Comparison of ENCODE assay signal across 8 cellular contexts in genomic region chr2:140863713-140864112, GRCh38.
DNase-seq lines count a peak whose midpoint lies in the region; ATAC-seq and TF ChIP-seq lines count a peak whose summit lies in the region.

No MANE protein-coding gene starts in this region.

- peaks cover 5% of the 10 kb centered on the region for H3K9me3 Mint-ChIP-seq in MCF 10A (ENCODE audit: unreplicated experiment)
- no peaks in the 10 kb centered on the region for H3K9me3 Mint-ChIP-seq in activated CD4-positive, alpha-beta T cell treated with anti-CD3 and anti-CD28 coated beads, Interleukin-2, amount 10 ng/mL, durations not matched to agents 24 days and 14 days

- BruUV-seq in MCF 10A (replicated peaks; lab: Mats Ljungman, UMichigan) = no TSS peak

- ATAC-seq in HG02884 (IDR thresholded peaks at IDR 0.05; ENCODE audit: unreplicated experiment) (peak; percentile 70), HG03196 (IDR thresholded peaks at IDR 0.05; ENCODE audit: unreplicated experiment) (no peak)

- DNase-seq in GM10266 (ENCODE audit: extremely low spot score) = peak; percentile 5
- DNase-seq in NCI-H345 (lab: John Stamatoyannopoulos, UW) = peak; percentile 53
- peak; percentile 69 for DNase-seq in MCF 10A (ENCODE audit: unreplicated experiment)
- DNase-seq in medulla oblongata (ENCODE audit: extremely low spot score) = peak; percentile 53
- no peak for DNase-seq in NK-92 treated with Interleukin-12 subunit alpha and Interleukin-12 subunit beta, amount 100 ng/mL, for 24 hours (lab: John Stamatoyannopoulos, UW)
- DNase-seq in activated CD4-positive, alpha-beta T cell treated with anti-CD3 and anti-CD28 coated beads, Interleukin-2, amount 10 ng/mL, durations not matched to agents 24 days and 14 days = no peak

- TF ChIP-seq CTCF in GM10266 (IDR thresholded peaks at IDR 0.05; ENCODE audit: control insufficient read depth, insufficient read depth, low read depth, missing control alignments) (peak; percentile 50), MCF 10A (IDR thresholded peaks at IDR 0.05; ENCODE audit: unreplicated experiment) (peak; percentile 52)

- no peak overlapping the region for H3K4me3 Mint-ChIP-seq in MCF 10A (ENCODE audit: unreplicated experiment)
- H3K4me3 Mint-ChIP-seq in activated CD4-positive, alpha-beta T cell treated with anti-CD3 and anti-CD28 coated beads, Interleukin-2, amount 10 ng/mL, durations not matched to agents 24 days and 14 days = no peak overlapping the region

- POLR2A ChIA-PET in MCF 10A (lab: Yijun Ruan, JAX) = no interaction called here

- CTCF ChIA-PET in MCF 10A (lab: Yijun Ruan, JAX) = interaction anchor here (0.6 to 2.4 kb wide), 20 partner anchors 8 to 1072 kb away, joined by 3 to 11 read pairs (median 3); no protein-coding TSS in a partner anchor

- no peaks in the 10 kb centered on the region for H3K36me3 Mint-ChIP-seq in MCF 10A (ENCODE audit: insufficient read depth, unreplicated experiment)
- no peaks in the 10 kb centered on the region for H3K36me3 Mint-ChIP-seq in activated CD4-positive, alpha-beta T cell treated with anti-CD3 and anti-CD28 coated beads, Interleukin-2, amount 10 ng/mL, durations not matched to agents 24 days and 14 days (ENCODE audit: low read depth)

- no peaks in the 10 kb centered on the region for H3K27me3 Mint-ChIP-seq in MCF 10A (ENCODE audit: insufficient read depth, unreplicated experiment)
- H3K27me3 Mint-ChIP-seq in activated CD4-positive, alpha-beta T cell treated with anti-CD3 and anti-CD28 coated beads, Interleukin-2, amount 10 ng/mL, durations not matched to agents 24 days and 14 days = no peaks in the 10 kb centered on the region

- intact Hi-C loops in MCF 10A (cut with micrococcal nuclease) = loop anchor here (1.0 to 5.0 kb wide), 5 partner anchors 168 to 1941 kb away; no protein-coding TSS in a partner anchor
- intact Hi-C loops in activated CD4-positive, alpha-beta T cell treated with anti-CD3 and anti-CD28 coated beads, Interleukin-2, amount 10 ng/mL, durations not matched to agents 24 days and 14 days (cut with micrococcal nuclease) = no loop called here

- H3K27ac Mint-ChIP-seq in MCF 10A (ENCODE audit: low read depth, unreplicated experiment) = no peak overlapping the region
- H3K27ac Mint-ChIP-seq in activated CD4-positive, alpha-beta T cell treated with anti-CD3 and anti-CD28 coated beads, Interleukin-2, amount 10 ng/mL, durations not matched to agents 24 days and 14 days = no peak overlapping the region

- H3K4me1 Mint-ChIP-seq in MCF 10A (ENCODE audit: insufficient read depth, unreplicated experiment) = no peaks in the 10 kb centered on the region
- no peaks in the 10 kb centered on the region for H3K4me1 Mint-ChIP-seq in activated CD4-positive, alpha-beta T cell treated with anti-CD3 and anti-CD28 coated beads, Interleukin-2, amount 10 ng/mL, durations not matched to agents 24 days and 14 days

Comparison
In these comparisons a context has a peak if more than half of its experiments do, and no peak if none do; other contexts are left out.
1. DNase-seq: peak in GM10266 (single experiment), NCI-H345 (single experiment), MCF 10A (single experiment) and medulla oblongata (single experiment); none in NK-92 treated with Interleukin-12 subunit alpha and Interleukin-12 subunit beta, amount 100 ng/mL, for 24 hours (single experiment) and activated CD4-positive, alpha-beta T cell treated with anti-CD3 and anti-CD28 coated beads, Interleukin-2, amount 10 ng/mL, durations not matched to agents 24 days and 14 days (single experiment).